Comparison of ENCODE assay signal across 1 cellular context in genomic region chr3:129160891-129161859, GRCh38.
TF ChIP-seq lines count a peak whose summit lies in the region.

TSS of gene ISY1 (minus strand) at chr3:129161063. CDS start at chr3:129160975, 88 bp downstream.

TF ChIP-seq in K562, 482 proteins besides CTCF, POLR2A, EP300 and RAD21 (continued from another document):
- TF ChIP-seq ILK (tag; IDR thresholded peaks at IDR 0.05; ENCODE audit: borderline replicate concordance, low read depth) (no peak), KLF13 (tag; IDR thresholded peaks at IDR 0.05; ENCODE audit: borderline replicate concordance, low read depth) (no peak), STAG1 (CRISPR knock-in tag; IDR thresholded peaks at IDR 0.05; ENCODE audit: borderline replicate concordance) (no peak), TRIM28 (IDR thresholded peaks at IDR 0.05) (peak; percentile 47; the same call in 1 of the 2 replicates), E2F6 (IDR thresholded peaks at IDR 0.05; ENCODE audit: borderline replicate concordance in 1 of 2, extremely low read depth in 1 of 2, insufficient read depth in 1 of 2, insufficient read length in 1 of 2, low read depth in 1 of 2, low read length in 1 of 2, poor library complexity in 1 of 2, severe bottlenecking in 1 of 2) (peak in 1 of 2 experiments; percentile 55), ZNF184 (CRISPR knock-in tag; IDR thresholded peaks at IDR 0.05) (no peak), ZNF717 (CRISPR knock-in tag; IDR thresholded peaks at IDR 0.05) (no peak), ZNF24 (IDR thresholded peaks at IDR 0.05) (no peak), ZNF41 (CRISPR knock-in tag; conservative IDR thresholded peaks at IDR 0.05) (no peak), ARNT (IDR thresholded peaks at IDR 0.05) (peak; percentile 58 to 84; a peak in 3 of 4 replicates), E2F1 (CRISPR knock-in tag; IDR thresholded peaks at IDR 0.05) (no peak; the same call in 1 of the 2 replicates), LCOR (CRISPR knock-in tag; IDR thresholded peaks at IDR 0.05) (no peak; the same call in 1 of the 2 replicates), GATAD2B (IDR thresholded peaks at IDR 0.05; ENCODE audit: borderline replicate concordance) (no peak), ZFP1 (CRISPR knock-in tag; IDR thresholded peaks at IDR 0.05) (no peak), CXXC5 (CRISPR knock-in tag; IDR thresholded peaks at IDR 0.05) (peak; percentile 76), SP1 (CRISPR knock-in tag; IDR thresholded peaks at IDR 0.05) (peak; percentile 73), NFE2 (IDR thresholded peaks at IDR 0.05; ENCODE audit: low read depth) (no peak), ZBTB8A (IDR thresholded peaks at IDR 0.05; ENCODE audit: partially characterized antibody) (no peak), ZNF347 (CRISPR knock-in tag; IDR thresholded peaks at IDR 0.05; ENCODE audit: low read depth) (no peak), CREB5 (CRISPR knock-in tag; IDR thresholded peaks at IDR 0.05) (no peak), YY1 (IDR thresholded peaks at IDR 0.05; ENCODE audit: borderline replicate concordance in 1 of 3, control insufficient read depth in 1 of 3, extremely low read depth in 1 of 3, insufficient read depth in 3 of 3, insufficient read length in 1 of 3, insufficient replicate concordance in 2 of 3, low read depth in 1 of 3, low read length in 2 of 3) (peak in 2 of 3 experiments; percentile 36 to 37), BRF1 (IDR thresholded peaks at IDR 0.05; ENCODE audit: borderline replicate concordance, extremely low read depth, insufficient read length) (no peak), ETV5 (CRISPR knock-in tag; IDR thresholded peaks at IDR 0.05; ENCODE audit: low read depth) (peak; percentile 98), FOXK2 (conservative IDR thresholded peaks at IDR 0.05 in 1 of 2, IDR thresholded peaks at IDR 0.05 in 1 of 2; ENCODE audit: low read depth in 2 of 2) (peak; percentile 92 to 97), ZNF12 (CRISPR knock-in tag; IDR thresholded peaks at IDR 0.05) (no peak), MTA3 (IDR thresholded peaks at IDR 0.05; ENCODE audit: borderline replicate concordance) (no peak), ERF (CRISPR knock-in tag; IDR thresholded peaks at IDR 0.05) (no peak), MNT (conservative IDR thresholded peaks at IDR 0.05) (peak; percentile 77 to 88), ZNF133 (CRISPR knock-in tag; IDR thresholded peaks at IDR 0.05) (no peak), PPARD (CRISPR knock-in tag; IDR thresholded peaks at IDR 0.05) (no peak)
TF ChIP-seq in K562: peak in this region for 136.
